Comparison of ENCODE assay signal across 14 cellular contexts in genomic region chr3:57600195-57600594, GRCh38. TPM values are rescaled to one million over a fixed set of nuclear protein-coding genes. Genes with fewer than 3 reads are reported as not detected.
"Had no signal": no experiment of that assay in that cellular context is flagged by ENCODE, and none has a peak within 500 bp of the region (broad histone marks: within the 10 kb centered on the region; RNA-seq: fewer than 3 reads in every experiment).

No MANE protein-coding gene starts in this region.

- H3K9me3 ChIP-seq: lower lobe of right lung, psoas muscle, sigmoid colon had no signal

- H3K27me3 Mint-ChIP-seq: stimulated activated naive B cell treated with anti-CD40 and anti-IgM and Interleukin-4, amounts not matched to agents 10 μg/mL and 1 μg/mL and 100 μg/mL, for 72 hours; type B pancreatic cell had no signal

- ATAC-seq: lower lobe of right lung; psoas muscle; stimulated activated naive B cell treated with anti-CD40 and anti-IgM and Interleukin-4, amounts not matched to agents 10 μg/mL and 1 μg/mL and 100 μg/mL, for 72 hours had no signal

- H3K9me3 Mint-ChIP-seq: stimulated activated naive B cell treated with anti-CD40 and anti-IgM and Interleukin-4, amounts not matched to agents 10 μg/mL and 1 μg/mL and 100 μg/mL, for 72 hours; type B pancreatic cell had no signal

- DNase-seq: activated effector memory CD4-positive, alpha-beta T cell treated with Interleukin-2 at 50 U/mL for 16 hours; central memory CD4-positive, alpha-beta T cell; cortex of kidney; effector memory CD4-positive, alpha-beta T cell; lower lobe of right lung; nephron progenitor cell; psoas muscle; sigmoid colon; stimulated activated CD4-positive, alpha-beta T cell treated with anti-CD3 and anti-CD28 coated beads, Interleukin-2, amount 100 ng/mL, for 24 hours; stimulated activated naive B cell treated with anti-CD40 and anti-IgM and Interleukin-4, amounts not matched to agents 10 μg/mL and 1 μg/mL and 100 μg/mL, for 72 hours had no signal

- H3K27ac Mint-ChIP-seq: nephron progenitor cell had no signal

RNA-seq across cellular contexts. Expression of gene DNAH12, which starts 56.1 kb away (rescaled TPM):
- total RNA-seq: epithelial cell of proximal tubule, kidney epithelial cell, SK-MEL-5 had no signal
